In genomic region chr4:87005369-87005689, GRCh38 we compare ENCODE assay signal across 8 cellular contexts.
DNase-seq lines count a peak whose midpoint lies in the region; ATAC-seq and TF ChIP-seq lines count a peak whose summit lies in the region.

No MANE protein-coding gene starts in this region.

- H3K27ac ChIP-seq in coronary artery (peak overlapping the region; percentile 95 to 97), neutrophil (peak overlapping the region; percentile 94)

- no peak overlapping the region for H3K4me3 ChIP-seq in coronary artery
- H3K4me3 ChIP-seq in neutrophil (ENCODE audit: low read depth in 1 of 2, low read length in 1 of 2), result peak overlapping the region; percentile 83 to 96

- TF ChIP-seq CTCF in coronary artery (IDR thresholded peaks at IDR 0.05), result no peak
- no peak for TF ChIP-seq CTCF in neutrophil (IDR thresholded peaks at IDR 0.05)

- H3K27me3 ChIP-seq in neutrophil, result no peaks in the 10 kb centered on the region

- DNase-seq in COLO829 (ENCODE audit: low spot score) (peak; percentile 35), NAMALWA (ENCODE audit: low spot score) (peak; percentile 41), coronary artery (ENCODE audit: low spot score) (no peak), putamen (ENCODE audit: low spot score) (no peak), T-helper 9 cell (no peak)

- ATAC-seq in HG03520 (IDR thresholded peaks at IDR 0.05; ENCODE audit: unreplicated experiment) (no peak), GM18498 (IDR thresholded peaks at IDR 0.05; ENCODE audit: unreplicated experiment) (no peak)

- H3K4me1 ChIP-seq in neutrophil (ENCODE audit: control insufficient read depth in 1 of 2, insufficient read depth in 1 of 2, low read depth in 1 of 2, low read length in 1 of 2), result peaks cover 40 to 42% of the 10 kb centered on the region in 2 experiments

- H3K9me3 ChIP-seq in neutrophil, result no peaks in the 10 kb centered on the region

- H3K36me3 ChIP-seq in neutrophil, result no peaks in the 10 kb centered on the region

Comparison
In these comparisons a context has a peak if more than half of its experiments do, and no peak if none do; other contexts are left out.
1. DNase-seq: peak in COLO829 (single experiment) and NAMALWA (single experiment); none in coronary artery (single experiment), putamen (single experiment) and T-helper 9 cell (single experiment).